Comparison of ENCODE assay signal across 8 cellular contexts in the genomic region with DNA sequence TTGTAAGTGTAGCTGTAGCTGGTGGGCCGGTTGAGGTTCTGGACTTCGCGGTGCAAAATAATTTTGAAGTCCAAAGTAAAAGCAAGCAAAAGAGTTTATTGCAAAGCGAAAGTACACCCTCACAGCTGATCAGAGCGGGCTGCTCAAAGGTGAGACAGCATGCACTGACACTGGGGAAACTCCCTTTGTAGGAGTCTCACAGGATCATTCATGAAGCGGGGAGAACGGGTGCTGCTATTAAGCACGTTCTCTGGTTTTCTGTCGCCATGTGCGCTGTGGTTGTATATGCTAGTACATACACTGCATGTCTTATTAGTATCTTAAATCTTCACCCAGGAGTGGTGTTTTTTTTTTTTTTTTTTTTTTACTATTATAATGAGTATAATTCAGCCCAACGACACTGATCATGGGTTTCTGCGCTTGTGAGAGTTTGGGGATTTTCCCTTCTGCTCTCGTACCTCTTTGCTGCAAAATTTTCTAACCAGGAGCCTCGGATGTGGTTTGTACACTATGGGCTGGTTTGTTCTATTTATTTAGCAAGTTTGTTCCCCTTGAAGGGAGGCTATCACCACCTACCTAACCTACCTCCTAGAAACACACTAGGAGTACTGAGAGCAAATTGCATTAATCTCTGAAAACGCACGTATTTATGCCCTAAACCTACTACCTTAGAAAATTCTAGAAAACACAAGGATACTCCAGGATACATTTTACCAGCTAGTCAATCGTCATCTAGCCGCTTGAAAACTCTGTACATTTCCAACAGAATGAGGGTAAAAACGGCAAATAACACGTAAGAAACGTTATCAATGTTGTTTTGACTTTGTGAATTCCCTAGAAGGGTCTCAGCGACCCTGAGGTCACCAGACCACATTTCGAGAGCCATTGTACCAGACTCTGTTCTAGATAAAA.
DNase-seq lines count a peak whose midpoint lies in the region; ATAC-seq and TF ChIP-seq lines count a peak whose summit lies in the region.

No MANE protein-coding gene starts in this region.

- H3K9me3 Mint-ChIP-seq in stimulated activated memory B cell treated with anti-CD40 and anti-IgM and Interleukin-4, amounts not matched to agents 10 μg/mL and 1 μg/mL and 100 μg/mL, for 72 hours: no peaks in the 10 kb centered on the region

- H3K9me3 ChIP-seq in BLaER1 (no peaks in the 10 kb centered on the region), muscle layer of colon (ENCODE audit: low read length) (no peaks in the 10 kb centered on the region)

- H3K27me3 ChIP-seq in BLaER1: no peaks in the 10 kb centered on the region
- H3K27me3 ChIP-seq in muscle layer of colon (ENCODE audit: control insufficient read depth in 1 of 2, insufficient read depth in 2 of 2, low read length in 2 of 2): no peaks in the 10 kb centered on the region

- TF ChIP-seq CTCF in choroid plexus epithelial cell (conservative IDR thresholded peaks at IDR 0.05; ENCODE audit: low read depth, low read length): no peak

- peak overlapping the region; percentile 84 for H3K4me2 ChIP-seq in BLaER1

- peak; percentile 47 for ATAC-seq in GM19455 (IDR thresholded peaks at IDR 0.05; ENCODE audit: unreplicated experiment)
- ATAC-seq in HG03571 (IDR thresholded peaks at IDR 0.05; ENCODE audit: unreplicated experiment): peak; percentile 50
- ATAC-seq in stimulated activated memory B cell treated with anti-CD40 and anti-IgM and Interleukin-4, amounts not matched to agents 10 μg/mL and 1 μg/mL and 100 μg/mL, for 72 hours: peak; percentile 81

- H3K9ac ChIP-seq in BLaER1 (peak overlapping the region; percentile 96), muscle layer of colon (ENCODE audit: low read length) (peak overlapping the region; percentile 83)

- H3K4me1 Mint-ChIP-seq in stimulated activated memory B cell treated with anti-CD40 and anti-IgM and Interleukin-4, amounts not matched to agents 10 μg/mL and 1 μg/mL and 100 μg/mL, for 72 hours: peaks cover 26% of the 10 kb centered on the region

- H3K27ac ChIP-seq in BLaER1 (peak overlapping the region; percentile 93), muscle layer of colon (ENCODE audit: low read depth, low read length) (peak overlapping the region; percentile 87)

- H3K4me1 ChIP-seq in BLaER1 (peaks cover 42% of the 10 kb centered on the region), muscle layer of colon (ENCODE audit: insufficient read depth, low read length) (peaks cover 11% of the 10 kb centered on the region)

- peak; percentile 59 to 64 for DNase-seq in activated CD4-positive, alpha-beta T cell treated with anti-CD3 and anti-CD28 coated beads for 24 hours (ENCODE audit: low read depth in 2 of 2)
- DNase-seq in choroid plexus epithelial cell (ENCODE audit: low read depth) (no peak), GF-D8 (lab: John Stamatoyannopoulos, UW) (no peak)

- peak overlapping the region; percentile 87 for H3K4me3 Mint-ChIP-seq in stimulated activated memory B cell treated with anti-CD40 and anti-IgM and Interleukin-4, amounts not matched to agents 10 μg/mL and 1 μg/mL and 100 μg/mL, for 72 hours

- no peaks in the 10 kb centered on the region for H3K27me3 Mint-ChIP-seq in stimulated activated memory B cell treated with anti-CD40 and anti-IgM and Interleukin-4, amounts not matched to agents 10 μg/mL and 1 μg/mL and 100 μg/mL, for 72 hours

- H3K4me3 ChIP-seq in BLaER1 (peak overlapping the region; percentile 89), choroid plexus epithelial cell (ENCODE audit: low read depth, low read length) (peak overlapping the region; percentile 94), muscle layer of colon (ENCODE audit: low read depth in 1 of 2, low read length in 2 of 2) (peak overlapping the region; percentile 93 to 98)

- peaks cover 4% of the 10 kb centered on the region; the same call in 1 of the 2 replicates for H4K20me1 ChIP-seq in BLaER1

- no peaks in the 10 kb centered on the region for H3K36me3 Mint-ChIP-seq in stimulated activated memory B cell treated with anti-CD40 and anti-IgM and Interleukin-4, amounts not matched to agents 10 μg/mL and 1 μg/mL and 100 μg/mL, for 72 hours

- H3K36me3 ChIP-seq in BLaER1 (no peaks in the 10 kb centered on the region; the same call in 1 of the 2 replicates), muscle layer of colon (ENCODE audit: insufficient read depth, low read length) (no peaks in the 10 kb centered on the region)

- H3K27ac Mint-ChIP-seq in stimulated activated memory B cell treated with anti-CD40 and anti-IgM and Interleukin-4, amounts not matched to agents 10 μg/mL and 1 μg/mL and 100 μg/mL, for 72 hours: peak overlapping the region; percentile 96

Comparison
In these comparisons a context has a peak if more than half of its experiments do, and no peak if none do; other contexts are left out.
1. DNase-seq: peak in activated CD4-positive, alpha-beta T cell treated with anti-CD3 and anti-CD28 coated beads for 24 hours (2 of 2); none in choroid plexus epithelial cell (single experiment) and GF-D8 (single experiment).
2. Peak in every context shown above with its lines, with median percentiles within 50 percentile points of each other: H3K4me3 ChIP-seq and ATAC-seq.